7 cellular contexts compared by ENCODE assay signal in the genomic region with DNA sequence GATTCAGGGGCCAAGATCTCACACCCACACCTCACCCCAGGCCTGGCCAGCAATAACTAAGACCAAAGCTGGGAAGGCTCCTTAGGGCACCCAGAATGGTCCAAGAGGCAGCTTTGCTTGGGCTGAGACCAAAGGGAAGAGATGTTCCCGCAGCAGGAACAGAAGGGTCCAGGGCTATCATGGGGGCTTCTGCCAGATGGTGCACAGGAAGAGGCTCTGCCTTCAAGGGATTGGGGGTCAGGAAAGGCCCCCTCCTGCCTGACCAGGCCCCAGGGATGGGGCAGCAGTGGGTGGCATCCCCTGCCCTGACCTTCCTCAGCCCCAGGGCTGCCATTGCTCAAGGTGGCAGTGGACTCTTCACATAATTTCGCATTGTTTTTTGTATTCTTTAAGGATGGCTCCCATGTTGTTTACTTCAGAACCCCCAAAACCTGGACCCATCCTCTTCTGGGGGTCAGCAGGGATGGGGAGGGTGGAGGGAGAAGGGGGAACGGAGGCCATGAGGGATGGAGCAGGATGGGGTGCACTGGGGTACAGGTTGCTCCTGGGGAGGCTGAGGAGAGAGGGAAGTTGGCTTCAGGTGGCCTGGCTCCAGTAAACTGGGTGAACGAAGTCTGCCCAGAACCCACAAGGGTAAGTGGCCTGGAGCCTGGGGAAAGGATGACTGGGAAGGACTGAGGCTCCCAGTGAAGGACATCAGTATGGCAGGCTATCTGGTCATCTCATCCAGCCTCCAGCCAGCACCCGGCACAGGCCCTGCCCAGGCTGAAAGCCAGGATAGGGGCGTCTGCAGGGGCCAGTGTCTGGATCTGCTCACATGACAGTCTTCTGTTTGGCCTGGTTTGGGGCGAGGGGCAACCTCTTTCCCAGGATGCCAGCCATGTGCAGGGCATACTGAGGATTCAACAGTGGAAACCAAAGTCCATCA.
DNase-seq lines count a peak whose midpoint lies in the region; ATAC-seq, FAIRE-seq and TF ChIP-seq lines count a peak whose summit lies in the region.

No MANE protein-coding gene starts in this region.

- H3K9me3 ChIP-seq in RWPE2 (ENCODE audit: severe bottlenecking): no peaks in the 10 kb centered on the region

- H3K36me3 ChIP-seq in RWPE2 (ENCODE audit: low read depth): peaks cover 10% of the 10 kb centered on the region

- H3K4me1 ChIP-seq in RWPE2 (ENCODE audit: insufficient read depth, poor library complexity, severe bottlenecking): peaks cover 25% of the 10 kb centered on the region

- DNase-seq in GM19239 (ENCODE audit: insufficient read length, low spot score) (no peak), RWPE2 (ENCODE audit: low spot score) (no peak), epithelial cell of prostate (ENCODE audit: low read depth, low spot score) (no peak), AML-193 (lab: John Stamatoyannopoulos, UW) (no peak), CD1c-positive myeloid dendritic cell (ENCODE audit: extremely low spot score) (no peak)

- peak overlapping the region; percentile 73 for H3K27ac ChIP-seq in RWPE2 (ENCODE audit: poor library complexity, severe bottlenecking)
- peak overlapping the region; percentile 64 for H3K27ac ChIP-seq in epithelial cell of prostate
- peak overlapping the region in 20 of 21 experiments; percentile 27 to 96 (median 87) for H3K27ac ChIP-seq in skin epidermis

- H3K4me3 ChIP-seq in RWPE2 (ENCODE audit: severe bottlenecking): no peak overlapping the region
- no peak overlapping the region for H3K4me3 ChIP-seq in skin epidermis

- H3K27me3 ChIP-seq in RWPE2 (ENCODE audit: insufficient read depth, poor library complexity, severe bottlenecking): no peaks in the 10 kb centered on the region

- ATAC-seq in RWPE2 (ENCODE audit: low read depth): no peak
- ATAC-seq in HG02981 (IDR thresholded peaks at IDR 0.05; ENCODE audit: unreplicated experiment): no peak

- TF ChIP-seq CTCF in RWPE2 (IDR thresholded peaks at IDR 0.05; ENCODE audit: poor library complexity, severe bottlenecking): no peak

- FAIRE-seq in GM19239 (lab: Jason Lieb, UNC): peak; percentile 58
